ENCODE assay signal across 13 cellular contexts in the genomic region with DNA sequence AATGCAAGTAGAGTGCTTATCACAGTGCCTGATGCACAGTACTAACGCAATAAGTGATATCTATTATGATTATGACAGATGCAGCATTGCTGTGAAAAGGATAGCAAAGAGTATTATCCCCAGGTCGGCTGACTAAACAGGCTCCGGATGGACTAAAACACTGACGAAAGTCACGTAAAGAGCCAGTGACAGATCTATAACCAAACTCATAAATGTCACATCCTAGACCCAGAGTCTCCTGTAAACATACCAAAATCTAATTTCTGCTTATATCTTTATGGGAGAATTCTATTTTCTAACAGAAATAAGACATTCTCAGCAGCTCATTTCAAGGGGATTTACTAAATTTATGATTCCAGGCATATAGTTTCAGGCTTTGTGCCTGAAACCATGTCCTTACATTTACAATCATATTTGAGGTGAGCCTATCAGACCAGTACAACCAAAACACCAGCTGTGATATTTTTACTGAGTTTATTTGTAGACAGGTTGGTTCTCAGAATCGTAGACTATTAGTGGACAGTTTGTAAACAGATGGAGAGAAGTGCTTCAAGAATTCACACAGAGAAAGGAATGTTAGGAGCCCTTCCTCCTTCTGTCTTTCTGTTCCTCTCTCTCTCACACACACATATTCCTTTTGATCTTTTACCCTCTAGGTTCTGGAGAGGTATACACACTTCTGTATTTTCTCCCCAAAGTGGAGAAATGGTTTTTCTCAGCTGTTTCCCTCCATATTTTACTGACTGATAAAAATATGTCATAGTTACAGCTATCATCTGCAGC.
"Had no signal": no experiment of that assay in that cellular context is flagged by ENCODE, and none has a peak within 500 bp of the region (broad histone marks: within the 10 kb centered on the region; RNA-seq: fewer than 3 reads in every experiment).

No MANE protein-coding gene starts in this region.

- H2AFZ ChIP-seq: parathyroid adenoma had no signal

- H3K9me3 ChIP-seq: gastroesophageal sphincter had no signal

- H3K9ac ChIP-seq: parathyroid adenoma had no signal

- H3K27ac ChIP-seq: epithelial cell of prostate, gastroesophageal sphincter, parathyroid adenoma had no signal

- H3K4me1 ChIP-seq: gastroesophageal sphincter, parathyroid adenoma had no signal

- H3K27me3 ChIP-seq: gastroesophageal sphincter had no signal

- H3K4me3 ChIP-seq: gastroesophageal sphincter had no signal

- H3K36me3 ChIP-seq: gastroesophageal sphincter had no signal

- DNase-seq: activated CD8-positive, alpha-beta memory T cell treated with anti-CD3 and anti-CD28 coated beads, Interleukin-2, amount 10 ng/mL, durations not matched to agents 7 days and 5 days; activated effector memory CD4-positive, alpha-beta T cell treated with Interleukin-2 at 50 U/mL for 16 hours; activated T-cell treated with anti-CD3 and anti-CD28 coated beads, Interleukin-2, amount 50 U/mL, for 24 hours; central memory CD4-positive, alpha-beta T cell; cortex of kidney; effector CD8-positive, alpha-beta T cell; kidney; left ventricle myocardium superior; retina; small intestine had no signal

- H3K79me2 ChIP-seq: parathyroid adenoma had no signal
